ENCODE assay signal across 30 cellular contexts in the genomic region with DNA sequence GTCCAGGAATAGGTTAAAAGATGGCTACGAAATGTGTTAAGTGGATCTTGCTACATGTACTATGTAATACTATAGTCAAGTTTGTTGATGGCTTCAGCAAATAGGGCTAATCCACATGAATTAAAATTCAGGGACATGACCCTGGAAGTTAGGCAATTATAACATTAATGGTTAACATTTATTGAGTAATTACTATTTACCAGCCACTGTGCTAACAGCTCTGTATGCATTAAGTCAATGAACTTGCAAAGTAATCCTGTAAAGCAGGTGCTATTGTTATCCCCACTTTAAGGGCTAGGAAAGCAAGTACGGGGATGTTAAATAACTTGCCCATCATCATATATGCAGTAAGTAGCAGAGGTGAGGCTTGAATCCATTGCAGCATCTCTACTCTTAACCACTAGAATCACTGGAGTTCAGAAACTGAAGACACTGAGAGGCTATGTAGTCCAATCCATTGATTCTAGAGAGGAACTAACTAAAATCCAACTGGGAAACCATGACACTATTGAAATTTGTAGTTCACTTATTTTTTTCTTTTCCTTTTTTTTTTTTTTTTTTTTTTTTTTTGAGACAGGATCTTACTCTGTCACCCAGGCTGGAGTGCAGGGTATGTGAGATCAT.
"Had no signal": no experiment of that assay in that cellular context is flagged by ENCODE, and none has a peak within 500 bp of the region (broad histone marks: within the 10 kb centered on the region; RNA-seq: fewer than 3 reads in every experiment).

No MANE protein-coding gene starts in this region.

- H3K27ac Mint-ChIP-seq: activated CD4-positive, alpha-beta T cell treated with anti-CD3 and anti-CD28 coated beads, Interleukin-2, amount 10 ng/mL, durations not matched to agents 24 days and 14 days; activated CD8-positive, alpha-beta T cell treated with anti-CD3 and anti-CD28 coated beads for 36 hours; activated naive CD8-positive, alpha-beta T cell treated with anti-CD3 and anti-CD28 coated beads for 36 hours; activated T-cell treated with anti-CD3 and anti-CD28 coated beads, Interleukin-2, amount 50 U/mL, for 72 hours; activated T-helper 17 cell treated with anti-CD3 and anti-CD28 coated beads, Interleukin-2, amount 50 U/mL, for 72 hours had no signal

- H3K36me3 Mint-ChIP-seq: activated naive CD8-positive, alpha-beta T cell treated with anti-CD3 and anti-CD28 coated beads for 36 hours had no signal

- H3K4me1 ChIP-seq: SJCRH30 had no signal

- H3K27me3 Mint-ChIP-seq: activated CD4-positive, alpha-beta T cell treated with anti-CD3 and anti-CD28 coated beads, Interleukin-2, amount 10 ng/mL, durations not matched to agents 24 days and 14 days; activated naive CD8-positive, alpha-beta T cell treated with anti-CD3 and anti-CD28 coated beads for 36 hours; activated T-helper 17 cell treated with anti-CD3 and anti-CD28 coated beads, Interleukin-2, amount 50 U/mL, for 72 hours had no signal

- H3K4me1 Mint-ChIP-seq: activated CD4-positive, alpha-beta T cell treated with anti-CD3 and anti-CD28 coated beads, Interleukin-2, amount 10 ng/mL, durations not matched to agents 24 days and 14 days; activated naive CD8-positive, alpha-beta T cell treated with anti-CD3 and anti-CD28 coated beads for 36 hours; activated T-helper 17 cell treated with anti-CD3 and anti-CD28 coated beads, Interleukin-2, amount 50 U/mL, for 72 hours had no signal

- H3K9me3 ChIP-seq: MG63, SJCRH30 had no signal

- H3K4me3 ChIP-seq: MG63, SJCRH30, SK-N-MC had no signal

- H3K27ac ChIP-seq: brain microvascular endothelial cell, SJCRH30, SK-N-MC, WERI-Rb-1 had no signal

- H3K9me3 Mint-ChIP-seq: activated CD4-positive, alpha-beta T cell treated with anti-CD3 and anti-CD28 coated beads, Interleukin-2, amount 10 ng/mL, durations not matched to agents 24 days and 14 days; activated CD8-positive, alpha-beta T cell treated with anti-CD3 and anti-CD28 coated beads for 36 hours; activated naive CD8-positive, alpha-beta T cell treated with anti-CD3 and anti-CD28 coated beads for 36 hours; activated T-cell treated with anti-CD3 and anti-CD28 coated beads, Interleukin-2, amount 50 U/mL, for 72 hours; activated T-helper 17 cell treated with anti-CD3 and anti-CD28 coated beads, Interleukin-2, amount 50 U/mL, for 72 hours had no signal

- H3K4me3 Mint-ChIP-seq: activated CD4-positive, alpha-beta T cell treated with anti-CD3 and anti-CD28 coated beads, Interleukin-2, amount 10 ng/mL, durations not matched to agents 24 days and 14 days; activated CD8-positive, alpha-beta T cell treated with anti-CD3 and anti-CD28 coated beads for 36 hours; activated naive CD8-positive, alpha-beta T cell treated with anti-CD3 and anti-CD28 coated beads for 36 hours; activated T-cell treated with anti-CD3 and anti-CD28 coated beads, Interleukin-2, amount 50 U/mL, for 72 hours; activated T-helper 17 cell treated with anti-CD3 and anti-CD28 coated beads, Interleukin-2, amount 50 U/mL, for 72 hours had no signal

- ATAC-seq: activated CD8-positive, alpha-beta T cell treated with anti-CD3 and anti-CD28 coated beads for 36 hours; activated T-cell treated with anti-CD3 and anti-CD28 coated beads, Interleukin-2, amount 50 U/mL, for 72 hours; activated T-helper 17 cell treated with anti-CD3 and anti-CD28 coated beads, Interleukin-2, amount 50 U/mL, for 72 hours; Panc1 had no signal

- DNase-seq: activated CD4-positive, alpha-beta T cell treated with anti-CD3 and anti-CD28 coated beads, Interleukin-2, amount 10 ng/mL, durations not matched to agents 24 days and 14 days; activated CD4-positive, alpha-beta T cell treated with anti-CD3 and anti-CD28 coated beads, Interleukin-2, amount 50 U/mL, for 4 hours; activated CD4-positive, CD25-positive, alpha-beta regulatory T cell; activated CD8-positive, alpha-beta T cell treated with anti-CD3 and anti-CD28 coated beads for 36 hours; activated effector memory CD4-positive, alpha-beta T cell treated with anti-CD3 and anti-CD28 coated beads, Interleukin-2, amount 50 U/mL, for 16 hours; activated naive CD4-positive, alpha-beta T cell; activated naive CD4-positive, alpha-beta T cell treated with anti-CD3 and anti-CD28 coated beads, Interleukin-2, amount 50 U/mL, for 16 hours; activated naive CD8-positive, alpha-beta T cell treated with anti-CD3 and anti-CD28 coated beads for 36 hours; activated T-cell treated with anti-CD3 and anti-CD28 coated beads, Interleukin-2, amount 50 U/mL, for 1 hour; activated T-cell treated with anti-CD3 and anti-CD28 coated beads, Interleukin-2, amount 50 U/mL, for 72 hours; amniotic stem cell; aorta; brain microvascular endothelial cell; central memory CD4-positive, alpha-beta T cell; Kasumi-1; MG63; MV-4-11; NCI-H1092; NCI-H1436 treated with DMSO at 0.1 percent for 48 hours; NCI-H1694 treated with DMSO at 0.1 percent for 48 hours; NCI-H2029; NCI-H345; NCI-H524 treated with DMSO at 0.1 percent for 48 hours; SHP77; SJCRH30; T1000; WERI-Rb-1 had no signal

- H3K27me3 ChIP-seq: brain microvascular endothelial cell, MG63, SJCRH30 had no signal

- H3K36me3 ChIP-seq: brain microvascular endothelial cell, MG63, SJCRH30, WERI-Rb-1 had no signal
